8 cellular contexts compared by ENCODE assay signal in genomic region chr5:165497707-165498106, GRCh38.
DNase-seq lines count a peak whose midpoint lies in the region; ATAC-seq and TF ChIP-seq lines count a peak whose summit lies in the region.

No MANE protein-coding gene starts in this region.

- H2AFZ ChIP-seq in mesenchymal stem cell (ENCODE audit: low read depth, low read length), result no peak overlapping the region

- no peak overlapping the region for H3K18ac ChIP-seq in mesenchymal stem cell (ENCODE audit: low read depth in 1 of 2, low read length in 2 of 2)

- no peak overlapping the region for H3K14ac ChIP-seq in mesenchymal stem cell (ENCODE audit: low read length in 2 of 2)

- no peak overlapping the region for H2BK5ac ChIP-seq in mesenchymal stem cell (ENCODE audit: low read depth, low read length, poor library complexity, severe bottlenecking)

- WGBS in mesenchymal stem cell, result 84% methylated on average over 4 of the region's 5 CpGs

- H4K91ac ChIP-seq in mesenchymal stem cell (ENCODE audit: low read length), result no peak overlapping the region

- H3K23ac ChIP-seq in mesenchymal stem cell (ENCODE audit: low read length in 2 of 2), result no peak overlapping the region

- no peak overlapping the region for H3K4me2 ChIP-seq in mesenchymal stem cell (ENCODE audit: low read length, poor library complexity, severe bottlenecking)

- no peaks in the 10 kb centered on the region for H3K9me3 ChIP-seq in adipocyte (ENCODE audit: control insufficient read depth, low read length)
- H3K9me3 ChIP-seq in mesenchymal stem cell (ENCODE audit: control insufficient read depth, low read length), result no peaks in the 10 kb centered on the region
- no peaks in the 10 kb centered on the region for H3K9me3 ChIP-seq in vagina

- no peak overlapping the region for H2AK5ac ChIP-seq in mesenchymal stem cell (ENCODE audit: low read length, severe bottlenecking)

- ATAC-seq in HG03460 (IDR thresholded peaks at IDR 0.05; ENCODE audit: unreplicated experiment) (no peak), GM18517 (IDR thresholded peaks at IDR 0.05; ENCODE audit: unreplicated experiment) (no peak)

- intact Hi-C loops in vagina (cut with DNase I), result no loop called here

- peak overlapping the region; percentile 2 for H3K9ac ChIP-seq in adipocyte (ENCODE audit: low read length)
- peak overlapping the region; percentile 46 for H3K9ac ChIP-seq in mesenchymal stem cell (ENCODE audit: low read length)

- no peaks in the 10 kb centered on the region for H3K4me1 ChIP-seq in adipocyte (ENCODE audit: control insufficient read depth, insufficient read depth, low read length)
- H3K4me1 ChIP-seq in mesenchymal stem cell (ENCODE audit: control insufficient read depth, insufficient read depth, low read depth, low read length), result no peaks in the 10 kb centered on the region
- H3K4me1 ChIP-seq in vagina, result no peaks in the 10 kb centered on the region

- H3K27ac ChIP-seq in mesenchymal stem cell (ENCODE audit: low read length, poor library complexity, severe bottlenecking) (no peak overlapping the region), vagina (no peak overlapping the region)

- TF ChIP-seq POLR2A in vagina (IDR thresholded peaks at IDR 0.05), result no peak

- peak overlapping the region; percentile 0 for H3K4me3 ChIP-seq in adipocyte (ENCODE audit: low read length)
- peak overlapping the region in 1 of 2 experiments; percentile 60 for H3K4me3 ChIP-seq in mesenchymal stem cell (ENCODE audit: insufficient read depth in 1 of 2, low read depth in 1 of 2, low read length in 2 of 2)
- H3K4me3 ChIP-seq in vagina, result no peak overlapping the region

- H3K4ac ChIP-seq in mesenchymal stem cell (ENCODE audit: low read depth in 1 of 2, low read length in 2 of 2), result no peak overlapping the region

- H3K36me3 ChIP-seq in adipocyte (ENCODE audit: control insufficient read depth, insufficient read depth, low read length, severe bottlenecking) (no peaks in the 10 kb centered on the region), mesenchymal stem cell (ENCODE audit: control insufficient read depth in 1 of 2, insufficient read depth in 2 of 2, low read depth in 1 of 2, low read length in 2 of 2) (no peaks in the 10 kb centered on the region), vagina (no peaks in the 10 kb centered on the region)

- no peak overlapping the region for H2BK120ac ChIP-seq in mesenchymal stem cell (ENCODE audit: low read depth, low read length)

- no peak for TF ChIP-seq CTCF in vagina (IDR thresholded peaks at IDR 0.05)

- H3K27me3 ChIP-seq in adipocyte (replicated peaks; ENCODE audit: control insufficient read depth, insufficient read depth, low read length) (no peaks in the 10 kb centered on the region), mesenchymal stem cell (ENCODE audit: control insufficient read depth in 1 of 2, insufficient read depth in 1 of 2, low read length in 2 of 2) (no peaks in the 10 kb centered on the region), vagina (no peaks in the 10 kb centered on the region)

- H2BK15ac ChIP-seq in mesenchymal stem cell (ENCODE audit: low read depth, poor library complexity, severe bottlenecking), result no peak overlapping the region

- peak; percentile 1 for DNase-seq in NCI-H1436 (lab: John Stamatoyannopoulos, UW)
- DNase-seq in NCI-H1436 treated with DMSO at 0.1 percent for 48 hours (lab: John Stamatoyannopoulos, UW), result no peak
- DNase-seq in M059J (ENCODE audit: low read depth), result peak; percentile 23
- DNase-seq in adipocyte (ENCODE audit: low read depth), result peak; percentile 22
- no peak for DNase-seq in mesenchymal stem cell
- DNase-seq in vagina (ENCODE audit: extremely low spot score in 2 of 2), result no peak

- H2BK12ac ChIP-seq in mesenchymal stem cell (ENCODE audit: low read length in 2 of 2), result no peak overlapping the region

- H3K79me1 ChIP-seq in mesenchymal stem cell (replicated peaks; ENCODE audit: low read length, poor library complexity, severe bottlenecking), result no peaks in the 10 kb centered on the region

- no peak overlapping the region for H4K8ac ChIP-seq in mesenchymal stem cell (ENCODE audit: low read length)

Comparison
In these comparisons a context has a peak if more than half of its experiments do, and no peak if none do; other contexts are left out.
1. DNase-seq: peak in NCI-H1436 (single experiment), M059J (single experiment) and adipocyte (single experiment); none in NCI-H1436 treated with DMSO at 0.1 percent for 48 hours (single experiment), mesenchymal stem cell (single experiment) and vagina (0 of 2).